Comparison of ENCODE assay signal across 1 cellular context in genomic region chr19:52211203-52211602, GRCh38.
TF ChIP-seq lines count a peak whose summit lies in the region.

No MANE protein-coding gene starts in this region.

TF ChIP-seq in HepG2, 621 proteins besides CTCF, POLR2A, EP300 and RAD21:
- TF ChIP-seq AGO2 (optimal IDR thresholded peaks at IDR 0.05; ENCODE audit: low read depth, low read length) (peak; percentile 46), NCOR1 (IDR thresholded peaks at IDR 0.05; ENCODE audit: borderline replicate concordance, low read length) (no peak)
TF ChIP-seq in HepG2: peak in this region for 1.
